Comparison of ENCODE assay signal across 8 cellular contexts in the genomic region with DNA sequence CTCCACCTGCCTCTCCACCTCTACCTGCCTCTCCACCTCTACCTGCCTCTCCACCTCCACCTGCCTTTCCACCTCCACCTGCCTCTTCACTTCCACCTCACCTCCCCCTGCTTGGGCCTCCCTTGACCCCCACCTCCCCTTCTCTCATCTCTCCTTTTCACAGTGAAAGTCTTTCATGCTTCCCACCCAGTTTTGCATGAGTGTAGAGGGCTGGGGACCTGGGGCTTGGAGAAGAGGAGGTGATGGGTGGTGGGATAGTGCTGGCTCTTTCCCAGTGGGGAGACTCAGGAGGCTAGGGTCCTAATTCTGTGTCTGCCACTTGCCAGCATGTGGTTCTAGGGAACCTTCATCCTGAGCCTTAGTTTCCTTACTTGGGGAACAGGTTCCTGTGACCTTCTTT.
"Had no signal": no experiment of that assay in that cellular context is flagged by ENCODE, and none has a peak within 500 bp of the region (broad histone marks: within the 10 kb centered on the region; RNA-seq: fewer than 3 reads in every experiment).

No MANE protein-coding gene starts in this region.

- ATAC-seq: HCT116, HepG2 had no signal

- H3K27ac Mint-ChIP-seq: IgD-negative memory B cell had no signal

- H3K4me3 ChIP-seq: GM23248, HAP-1 had no signal

- H3K36me3 ChIP-seq: HAP-1 had no signal

- DNase-seq: GM23248, GOT3, H7, KBM-7 had no signal

- H3K36me3 Mint-ChIP-seq: IgD-negative memory B cell had no signal

- FAIRE-seq: HepG2 had no signal
